Comparison of ENCODE assay signal across 1 cellular context in genomic region chr3:194584435-194584776, GRCh38.
TF ChIP-seq lines count a peak whose summit lies in the region.

No MANE protein-coding gene starts in this region.

TF ChIP-seq in GM23338, 12 proteins besides CTCF, POLR2A, EP300 and RAD21 (continued from another document):
- TF ChIP-seq, protein P1, sequence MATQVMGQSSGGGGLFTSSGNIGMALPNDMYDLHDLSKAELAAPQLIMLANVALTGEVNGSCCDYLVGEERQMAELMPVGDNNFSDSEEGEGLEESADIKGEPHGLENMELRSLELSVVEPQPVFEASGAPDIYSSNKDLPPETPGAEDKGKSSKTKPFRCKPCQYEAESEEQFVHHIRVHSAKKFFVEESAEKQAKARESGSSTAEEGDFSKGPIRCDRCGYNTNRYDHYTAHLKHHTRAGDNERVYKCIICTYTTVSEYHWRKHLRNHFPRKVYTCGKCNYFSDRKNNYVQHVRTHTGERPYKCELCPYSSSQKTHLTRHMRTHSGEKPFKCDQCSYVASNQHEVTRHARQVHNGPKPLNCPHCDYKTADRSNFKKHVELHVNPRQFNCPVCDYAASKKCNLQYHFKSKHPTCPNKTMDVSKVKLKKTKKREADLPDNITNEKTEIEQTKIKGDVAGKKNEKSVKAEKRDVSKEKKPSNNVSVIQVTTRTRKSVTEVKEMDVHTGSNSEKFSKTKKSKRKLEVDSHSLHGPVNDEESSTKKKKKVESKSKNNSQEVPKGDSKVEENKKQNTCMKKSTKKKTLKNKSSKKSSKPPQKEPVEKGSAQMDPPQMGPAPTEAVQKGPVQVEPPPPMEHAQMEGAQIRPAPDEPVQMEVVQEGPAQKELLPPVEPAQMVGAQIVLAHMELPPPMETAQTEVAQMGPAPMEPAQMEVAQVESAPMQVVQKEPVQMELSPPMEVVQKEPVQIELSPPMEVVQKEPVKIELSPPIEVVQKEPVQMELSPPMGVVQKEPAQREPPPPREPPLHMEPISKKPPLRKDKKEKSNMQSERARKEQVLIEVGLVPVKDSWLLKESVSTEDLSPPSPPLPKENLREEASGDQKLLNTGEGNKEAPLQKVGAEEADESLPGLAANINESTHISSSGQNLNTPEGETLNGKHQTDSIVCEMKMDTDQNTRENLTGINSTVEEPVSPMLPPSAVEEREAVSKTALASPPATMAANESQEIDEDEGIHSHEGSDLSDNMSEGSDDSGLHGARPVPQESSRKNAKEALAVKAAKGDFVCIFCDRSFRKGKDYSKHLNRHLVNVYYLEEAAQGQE (IDR thresholded peaks at IDR 0.05; ENCODE audit: unreplicated experiment), result no peak
- TF ChIP-seq ZNF331 (CRISPR knock-in tag; IDR thresholded peaks at IDR 0.05; ENCODE audit: low read depth) (no peak), ZNF462 (CRISPR knock-in tag; IDR thresholded peaks at IDR 0.05) (no peak), CREB1 (CRISPR knock-in tag; IDR thresholded peaks at IDR 0.05; ENCODE audit: low read depth) (no peak), NANOG (IDR thresholded peaks at IDR 0.05; ENCODE audit: borderline replicate concordance) (no peak), POLR2AphosphoS5 (IDR thresholded peaks at IDR 0.05; ENCODE audit: low read depth) (no peak), EZH2 (IDR thresholded peaks at IDR 0.05; ENCODE audit: low read depth, unreplicated experiment) (no peak)
